11 cellular contexts compared by ENCODE assay signal in the genomic region with DNA sequence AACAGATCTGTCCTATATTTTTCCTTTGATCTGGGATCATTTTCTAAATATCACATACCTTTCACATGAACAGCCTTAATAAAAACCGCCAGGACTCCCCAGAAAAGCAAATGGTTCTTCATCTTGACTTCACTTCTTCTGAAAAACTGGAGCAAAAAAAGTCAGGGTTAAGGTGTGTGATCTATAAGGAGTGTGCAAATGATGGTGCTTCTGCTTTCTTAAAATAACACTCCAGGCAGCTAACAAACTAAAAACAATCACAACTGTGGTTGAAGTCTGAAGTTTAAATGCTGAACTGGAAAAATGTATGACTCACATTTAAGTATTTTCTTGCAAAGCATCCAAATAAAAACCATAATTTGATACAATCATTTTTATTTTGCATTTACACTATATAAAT. TPM values are rescaled to one million over a fixed set of nuclear protein-coding genes. Genes with fewer than 3 reads are reported as not detected.
DNase-seq lines count a peak whose midpoint lies in the region; ATAC-seq and TF ChIP-seq lines count a peak whose summit lies in the region.
"Had no signal": no experiment of that assay in that cellular context is flagged by ENCODE, and none has a peak within 500 bp of the region (broad histone marks: within the 10 kb centered on the region; RNA-seq: fewer than 3 reads in every experiment).

A gene (minus strand): TSS at position 140 of the 400 bp plus-strand sequence. CDS start 18 bp downstream, at position 122.

- no peak for TF ChIP-seq CTCF in osteoblast (IDR thresholded peaks at IDR 0.05; ENCODE audit: extremely low read depth, low read depth, low read length)
- no peak for TF ChIP-seq CTCF in adrenal gland (IDR thresholded peaks at IDR 0.05)
- TF ChIP-seq CTCF in CD14-positive monocyte (IDR thresholded peaks at IDR 0.05) = no peak

- peak within 1 kb of the TSS; percentile 56 for H3K4me2 ChIP-seq in osteoblast (ENCODE audit: insufficient read depth, low read length)

- H3K27ac Mint-ChIP-seq in CD14-positive monocyte = no peak within 1 kb of the TSS

- H3K27me3 ChIP-seq in osteoblast (ENCODE audit: insufficient read depth, low read length) (no peaks in the 10 kb centered on the region), adrenal gland (no peaks in the 10 kb centered on the region)

- H3K4me1 ChIP-seq in osteoblast (ENCODE audit: insufficient read depth, low read length) (peaks cover 27% of the 10 kb centered on the region), adrenal gland (replicated peaks in 1 of 2) (no peaks in the 10 kb centered on the region)

- ATAC-seq in GM18502 (IDR thresholded peaks at IDR 0.05; ENCODE audit: poor library complexity, unreplicated experiment) = peak; percentile 63
- ATAC-seq in HG02571 (IDR thresholded peaks at IDR 0.05; ENCODE audit: unreplicated experiment) = peak; percentile 52
- no peak for ATAC-seq in HG03097 (IDR thresholded peaks at IDR 0.05; ENCODE audit: low FRiP score, unreplicated experiment)

- H3K36me3 ChIP-seq in osteoblast (ENCODE audit: insufficient read depth, low read length) (no peaks in the 10 kb centered on the region), adrenal gland (replicated peaks in 1 of 2) (no peaks in the 10 kb centered on the region)
- H3K36me3 ChIP-seq: cardiac muscle cell had no signal

- H3K9me3 ChIP-seq in osteoblast (ENCODE audit: low read depth, low read length) (no peaks in the 10 kb centered on the region), adrenal gland (replicated peaks in 1 of 3) (no peaks in the 10 kb centered on the region)

- peaks cover 0 to 2% (median 0%) of the 10 kb centered on the region in 3 donors for H3K27me3 Mint-ChIP-seq in CD14-positive monocyte (ENCODE audit: low read depth in 3 of 3)

- H3K9me3 Mint-ChIP-seq in CD14-positive monocyte = no peaks in the 10 kb centered on the region

- intact Hi-C loops in adrenal gland (cut with DNase I) = no loop called here
- intact Hi-C loops in CD14-positive monocyte (cut with micrococcal nuclease) = no loop called here

- H3K79me2 ChIP-seq in osteoblast (ENCODE audit: insufficient read depth, low read length) = no peaks in the 10 kb centered on the region

- H4K20me1 ChIP-seq in osteoblast (ENCODE audit: insufficient read depth, low read length) = no peaks in the 10 kb centered on the region

- no peaks in the 10 kb centered on the region for H3K36me3 Mint-ChIP-seq in CD14-positive monocyte

- no peak for TF ChIP-seq POLR2A in adrenal gland (IDR thresholded peaks at IDR 0.05)

- no peak within 1 kb of the TSS for H3K27ac ChIP-seq in osteoblast (ENCODE audit: low read depth, low read length)
- H3K27ac ChIP-seq in adrenal gland = no peak within 1 kb of the TSS
- H3K27ac ChIP-seq: cardiac muscle cell had no signal

- 44 to 84% (median 75%) methylated on average over 1 of the region's 1 CpG for WGBS in adrenal gland, 4 donors

- H3K4me3 Mint-ChIP-seq in CD14-positive monocyte = no peak within 1 kb of the TSS

- DNase-seq in RPMI8226 (peak; percentile 69), osteoblast (ENCODE audit: insufficient read length, low spot score, missing footprints) (no peak), adrenal gland (no peak), CD14-positive monocyte (ENCODE audit: low spot score) (no peak)
- no peak for DNase-seq in activated CD4-positive, alpha-beta T cell treated with anti-CD3 and anti-CD28 coated beads for 48 hours
- DNase-seq: NCI-H1105, SHP77 had no signal

- H3K4me3 ChIP-seq in osteoblast (ENCODE audit: insufficient read depth, low read length) (no peak within 1 kb of the TSS), adrenal gland (no peak within 1 kb of the TSS)
- H3K4me3 ChIP-seq: cardiac muscle cell had no signal

- H3K4me1 Mint-ChIP-seq in CD14-positive monocyte = peaks cover 3% of the 10 kb centered on the region

- no peak within 1 kb of the TSS for H2AFZ ChIP-seq in osteoblast (ENCODE audit: low read length)

RNA-seq across cellular contexts. Expression of the gene that starts here (rescaled TPM):
- total RNA-seq in osteoblast (2.2 and 2.9 TPM in 2 replicates), adrenal gland (10 to 100 TPM in 1 of 8 donors, 1 to 10 TPM in 5, under 1 TPM in 1, not detected in 1; 0.97 to 24.9 (median 1.9) TPM)
- polyA plus RNA-seq in adrenal gland (100 to 1,000 TPM in 1 of 3 donors, 1 to 10 TPM in 1, under 1 TPM in 1; 0.98 to 124 (median 8.3) TPM), CD14-positive monocyte (1 to 10 TPM; 1.9 to 6.0 TPM)
- total RNA-seq: cardiac muscle cell had no signal
- polyA plus RNA-seq: cardiac muscle cell had no signal
